In genomic region chr22:23915230-23915754, GRCh38 we compare ENCODE assay signal across 22 cellular contexts. TPM values are rescaled to one million over a fixed set of nuclear protein-coding genes. Genes with fewer than 3 reads are reported as not detected.
DNase-seq lines count a peak whose midpoint lies in the region; ATAC-seq, FAIRE-seq and TF ChIP-seq lines count a peak whose summit lies in the region.
"Had no signal": no experiment of that assay in that cellular context is flagged by ENCODE, and none has a peak within 500 bp of the region (broad histone marks: within the 10 kb centered on the region; RNA-seq: fewer than 3 reads in every experiment).

No MANE protein-coding gene starts in this region.

- no peak for ATAC-seq in activated CD8-positive, alpha-beta memory T cell treated with anti-CD3 and anti-CD28 coated beads, Interleukin-2, amount 10 ng/mL, durations not matched to agents 7 days and 5 days
- ATAC-seq in GM21723 (IDR thresholded peaks at IDR 0.05; ENCODE audit: unreplicated experiment), result no peak
- ATAC-seq: activated CD4-positive, CD25-positive, alpha-beta regulatory T cell treated with anti-CD3 and anti-CD28 coated beads, Interleukin-2, amount 50 U/mL, for 24 hours; gastrocnemius medialis; HCT116; stimulated activated naive CD8-positive, alpha-beta T cell treated with anti-CD3 and anti-CD28 coated beads, Interleukin-15, amount 100 ng/mL, for 72 hours had no signal

- no peaks in the 10 kb centered on the region for H4K20me1 ChIP-seq in smooth muscle cell (ENCODE audit: low read depth)

- H3K9ac ChIP-seq in smooth muscle cell (ENCODE audit: low read depth), result no peak overlapping the region

- peaks cover 13% of the 10 kb centered on the region for H3F3A ChIP-seq in smooth muscle cell (ENCODE audit: low read depth)

- no peaks in the 10 kb centered on the region for H3K27me3 ChIP-seq in Peyer's patch
- no peaks in the 10 kb centered on the region for H3K27me3 ChIP-seq in smooth muscle cell (ENCODE audit: low read depth)
- H3K27me3 ChIP-seq: colonic mucosa, gastrocnemius medialis, SJCRH30, vagina had no signal

- no peak for FAIRE-seq in frontal cortex (lab: Jason Lieb, UNC)
- FAIRE-seq: astrocyte had no signal

- no peak for DNase-seq in activated CD8-positive, alpha-beta memory T cell treated with anti-CD3 and anti-CD28 coated beads, Interleukin-2, amount 10 ng/mL, durations not matched to agents 7 days and 5 days
- DNase-seq in activated CD8-positive, alpha-beta memory T cell treated with anti-CD3 and anti-CD28 coated beads, Interleukin-2, amount 50 U/mL, for 48 hours, result no peak
- DNase-seq in Peyer's patch (no peak), islet precursor cell (peak; percentile 16), smooth muscle cell (lab: John Stamatoyannopoulos, UW; ENCODE audit: unreplicated experiment) (no peak), NCI-H2081 (lab: John Stamatoyannopoulos, UW) (no peak), frontal cortex (ENCODE audit: low spot score in 2 of 2) (no peak)
- DNase-seq: activated naive CD4-positive, alpha-beta T cell treated with anti-CD3 and anti-CD28 coated beads for 36 hours; colonic mucosa; COR-L47; gastrocnemius medialis; NCI-H146; NCI-H446 treated with DMSO at 0.1 percent for 48 hours; SJCRH30; stimulated activated naive CD8-positive, alpha-beta T cell treated with anti-CD3 and anti-CD28 coated beads, Interleukin-15, amount 100 ng/mL, for 72 hours had no signal

- H3K27ac Mint-ChIP-seq in activated CD8-positive, alpha-beta memory T cell treated with anti-CD3 and anti-CD28 coated beads, Interleukin-2, amount 10 ng/mL, durations not matched to agents 7 days and 5 days, result peak overlapping the region; percentile 77
- H3K27ac Mint-ChIP-seq: stimulated activated naive CD8-positive, alpha-beta T cell treated with anti-CD3 and anti-CD28 coated beads, Interleukin-15, amount 100 ng/mL, for 72 hours had no signal

- no peak for TF ChIP-seq CTCF in Peyer's patch (IDR thresholded peaks at IDR 0.05)
- TF ChIP-seq CTCF in smooth muscle cell (IDR thresholded peaks at IDR 0.05; ENCODE audit: borderline replicate concordance, insufficient read depth, poor library complexity, severe bottlenecking), result no peak

- no peaks in the 10 kb centered on the region for H3K9me3 Mint-ChIP-seq in activated CD8-positive, alpha-beta memory T cell treated with anti-CD3 and anti-CD28 coated beads, Interleukin-2, amount 10 ng/mL, durations not matched to agents 7 days and 5 days (ENCODE audit: low read depth)
- H3K9me3 Mint-ChIP-seq: activated naive CD4-positive, alpha-beta T cell treated with anti-CD3 and anti-CD28 coated beads for 36 hours; stimulated activated naive CD8-positive, alpha-beta T cell treated with anti-CD3 and anti-CD28 coated beads, Interleukin-15, amount 100 ng/mL, for 72 hours; T-helper 2 cell treated with Interferon-gamma antibody and Interleukin-4, amounts not matched to agents 5 μg/mL and 100 μg/mL, for 36 hours had no signal

- peaks cover 8% of the 10 kb centered on the region for H3K79me2 ChIP-seq in smooth muscle cell (ENCODE audit: low read depth)

- peaks cover 17% of the 10 kb centered on the region for H3K36me3 Mint-ChIP-seq in activated CD8-positive, alpha-beta memory T cell treated with anti-CD3 and anti-CD28 coated beads, Interleukin-2, amount 10 ng/mL, durations not matched to agents 7 days and 5 days

- H3K4me1 Mint-ChIP-seq in activated CD8-positive, alpha-beta memory T cell treated with anti-CD3 and anti-CD28 coated beads, Interleukin-2, amount 10 ng/mL, durations not matched to agents 7 days and 5 days, result peaks cover 28% of the 10 kb centered on the region

- H3K36me3 ChIP-seq in Peyer's patch, result no peaks in the 10 kb centered on the region
- H3K36me3 ChIP-seq in smooth muscle cell (ENCODE audit: low read depth), result no peaks in the 10 kb centered on the region
- H3K36me3 ChIP-seq: colonic mucosa, gastrocnemius medialis, SJCRH30, vagina had no signal

- H3K4me1 ChIP-seq in Peyer's patch, result peaks cover 0 to 13% (median 2%) of the 10 kb centered on the region in 4 donors
- H3K4me1 ChIP-seq in smooth muscle cell (ENCODE audit: low read depth), result peaks cover 6% of the 10 kb centered on the region
- H3K4me1 ChIP-seq: colonic mucosa had no signal

- no peaks in the 10 kb centered on the region for H3K27me3 Mint-ChIP-seq in activated CD8-positive, alpha-beta memory T cell treated with anti-CD3 and anti-CD28 coated beads, Interleukin-2, amount 10 ng/mL, durations not matched to agents 7 days and 5 days
- H3K27me3 Mint-ChIP-seq: stimulated activated naive CD8-positive, alpha-beta T cell treated with anti-CD3 and anti-CD28 coated beads, Interleukin-15, amount 100 ng/mL, for 72 hours had no signal

- no peak overlapping the region for H3K4me3 Mint-ChIP-seq in activated CD8-positive, alpha-beta memory T cell treated with anti-CD3 and anti-CD28 coated beads, Interleukin-2, amount 10 ng/mL, durations not matched to agents 7 days and 5 days

- H3K4me3 ChIP-seq in Peyer's patch (no peak overlapping the region), smooth muscle cell (no peak overlapping the region)
- H3K4me3 ChIP-seq: colonic mucosa, gastrocnemius medialis, SJCRH30, vagina had no signal

- H3K27ac ChIP-seq in Peyer's patch (peak overlapping the region in 3 of 4 donors; percentile 81 to 87 (median 83)), smooth muscle cell (ENCODE audit: low read depth) (peak overlapping the region; percentile 4)
- H3K27ac ChIP-seq: colonic mucosa, SJCRH30, vagina had no signal

- CTCF ChIA-PET in activated CD8-positive, alpha-beta memory T cell treated with anti-CD3 and anti-CD28 coated beads, Interleukin-2, amount 10 ng/mL, durations not matched to agents 7 days and 5 days (lab: Charles Lee), result interaction anchor here (0.9 kb wide), 1 partner anchor 21 kb away, joined by 3 read pairs; the partner anchor contains the start of gene MIF

- TF ChIP-seq POLR2A in Peyer's patch (IDR thresholded peaks at IDR 0.05), result no peak

- H2AFZ ChIP-seq in smooth muscle cell (ENCODE audit: low read depth), result no peak overlapping the region

- H3K9me3 ChIP-seq in Peyer's patch (no peaks in the 10 kb centered on the region), smooth muscle cell (replicated peaks; ENCODE audit: low read depth) (no peaks in the 10 kb centered on the region)
- H3K9me3 ChIP-seq: colonic mucosa, gastrocnemius medialis, vagina had no signal

- H3K4me2 ChIP-seq in smooth muscle cell, result no peak overlapping the region

- WGBS in smooth muscle cell (ENCODE audit: low lambda C conversion rate), result 99% methylated on average over 3 of the region's 3 CpGs

RNA-seq across cellular contexts. Expression of gene MIF, which starts 21.1 kb away (rescaled TPM):
- total RNA-seq in activated CD8-positive, alpha-beta memory T cell treated with anti-CD3 and anti-CD28 coated beads, Interleukin-2, amount 10 ng/mL, durations not matched to agents 7 days and 5 days, result 100 to 1,000 TPM; 730 to 765 TPM
- total RNA-seq in Peyer's patch, result 100 to 1,000 TPM in 3 of 4 donors, 10 to 100 TPM in 1; 97.9 to 206 (median 151) TPM
- total RNA-seq in smooth muscle cell, result 412 and 445 TPM in 2 replicates
- polyA plus RNA-seq in smooth muscle cell, result 2,922 and 3,116 TPM in 2 replicates
- total RNA-seq in frontal cortex, result 128 TPM

RNA-seq across cellular contexts. Expression of gene GSTT2B, which starts 45.7 kb away (rescaled TPM):
- not detected for total RNA-seq in activated CD8-positive, alpha-beta memory T cell treated with anti-CD3 and anti-CD28 coated beads, Interleukin-2, amount 10 ng/mL, durations not matched to agents 7 days and 5 days
- 1 to 10 TPM in 2 of 4 donors, not detected in 2; 1.2 to 3.3 TPM for total RNA-seq in Peyer's patch
- total RNA-seq in smooth muscle cell, result 1.3 TPM in 1 of 2 replicates, not detected in the other
- 2.0 and 4.8 TPM in 2 replicates for polyA plus RNA-seq in smooth muscle cell
- 2.0 TPM for total RNA-seq in frontal cortex
- total RNA-seq: activated naive CD4-positive, alpha-beta T cell treated with anti-CD3 and anti-CD28 coated beads for 36 hours; vagina had no signal

RNA-seq across cellular contexts. Expression of gene DDTL, which starts 51.4 kb away (rescaled TPM):
- total RNA-seq in activated CD8-positive, alpha-beta memory T cell treated with anti-CD3 and anti-CD28 coated beads, Interleukin-2, amount 10 ng/mL, durations not matched to agents 7 days and 5 days, result not detected
- 1 to 10 TPM in 2 of 4 donors, under 1 TPM in 1, not detected in 1; 0.67 to 9.9 (median 6.3) TPM for total RNA-seq in Peyer's patch
- total RNA-seq in smooth muscle cell, result not detected in 2 replicates
- 0.24 and 1.2 TPM in 2 replicates for polyA plus RNA-seq in smooth muscle cell
- 3.7 TPM for total RNA-seq in frontal cortex
- total RNA-seq: myocyte, vagina had no signal

RNA-seq across cellular contexts. Expression of gene SLC2A11, which starts 57.6 kb away (rescaled TPM):
- total RNA-seq in activated CD8-positive, alpha-beta memory T cell treated with anti-CD3 and anti-CD28 coated beads, Interleukin-2, amount 10 ng/mL, durations not matched to agents 7 days and 5 days, result 10 to 100 TPM in 1 of 2 experiments, 1 to 10 TPM in 1; 8.1 to 10.7 TPM
- total RNA-seq in Peyer's patch (10 to 100 TPM in 3 of 4 donors, 1 to 10 TPM in 1; 8.3 to 16.0 (median 14.8) TPM), smooth muscle cell (1.5 and 9.5 TPM in 2 replicates), frontal cortex (11.4 TPM)
- polyA plus RNA-seq in smooth muscle cell, result 3.5 and 6.3 TPM in 2 replicates

RNA-seq across cellular contexts. Expression of gene DDT, which starts 58.9 kb away (rescaled TPM):
- total RNA-seq in activated CD8-positive, alpha-beta memory T cell treated with anti-CD3 and anti-CD28 coated beads, Interleukin-2, amount 10 ng/mL, durations not matched to agents 7 days and 5 days, result 100 to 1,000 TPM; 121 to 128 TPM
- total RNA-seq in Peyer's patch, result 100 to 1,000 TPM; 225 to 338 (median 285) TPM
- 54.7 and 57.8 TPM in 2 replicates for total RNA-seq in smooth muscle cell
- 115 and 119 TPM in 2 replicates for polyA plus RNA-seq in smooth muscle cell
- 24.9 TPM for total RNA-seq in frontal cortex
